19 cellular contexts compared by ENCODE assay signal in genomic region chr3:128577711-128578110, GRCh38.
DNase-seq lines count a peak whose midpoint lies in the region; ATAC-seq lines count a peak whose summit lies in the region.
"Had no signal": no experiment of that assay in that cellular context is flagged by ENCODE, and none has a peak within 500 bp of the region (broad histone marks: within the 10 kb centered on the region; RNA-seq: fewer than 3 reads in every experiment).

No MANE protein-coding gene starts in this region.

- H3K4me1 Mint-ChIP-seq in activated T-helper 17 cell treated with anti-CD3 and anti-CD28 coated beads, Interleukin-2, amount 50 U/mL, for 72 hours, result peaks cover 11% of the 10 kb centered on the region

- no peak overlapping the region for H3K4me3 ChIP-seq in H7 (ENCODE audit: insufficient read depth, low read depth, low read length)
- H3K4me3 ChIP-seq: SJSA1 had no signal

- peak; percentile 70 for DNase-seq in H7
- DNase-seq in astrocyte of the hippocampus (ENCODE audit: low read depth, low spot score), result peak; percentile 24
- peak; percentile 79 for DNase-seq in islet precursor cell
- DNase-seq in retina, result peak; percentile 56
- DNase-seq: BE2C, DMS53, GF-D8, HCEC 1CT, KG1, NCI-H1105 treated with DMSO at 0.1 percent for 48 hours, NCI-H2029 treated with DMSO at 0.1 percent for 48 hours, NCI-H2171 treated with DMSO at 0.1 percent for 48 hours, NCI-H524 treated with DMSO at 0.1 percent for 48 hours, OCI-M1, T-helper 1 cell had no signal

- peaks cover 11% of the 10 kb centered on the region for H3K27me3 Mint-ChIP-seq in activated T-helper 17 cell treated with anti-CD3 and anti-CD28 coated beads, Interleukin-2, amount 50 U/mL, for 72 hours

- H3K36me3 ChIP-seq in H7 (replicated peaks; ENCODE audit: control insufficient read depth, insufficient read depth, low read length), result no peaks in the 10 kb centered on the region
- H3K36me3 ChIP-seq: BE2C, SJSA1 had no signal

- no peaks in the 10 kb centered on the region for H3K9me3 Mint-ChIP-seq in activated T-helper 17 cell treated with anti-CD3 and anti-CD28 coated beads, Interleukin-2, amount 50 U/mL, for 72 hours

- H3K36me3 Mint-ChIP-seq in activated T-helper 17 cell treated with anti-CD3 and anti-CD28 coated beads, Interleukin-2, amount 50 U/mL, for 72 hours (ENCODE audit: low read depth), result no peaks in the 10 kb centered on the region

- no peak overlapping the region for H3K27ac Mint-ChIP-seq in activated T-helper 17 cell treated with anti-CD3 and anti-CD28 coated beads, Interleukin-2, amount 50 U/mL, for 72 hours

- no peak overlapping the region for H3K4me3 Mint-ChIP-seq in activated T-helper 17 cell treated with anti-CD3 and anti-CD28 coated beads, Interleukin-2, amount 50 U/mL, for 72 hours

- no peak for ATAC-seq in GM19455 (IDR thresholded peaks at IDR 0.05; ENCODE audit: unreplicated experiment)
- no peak for ATAC-seq in activated T-helper 17 cell treated with anti-CD3 and anti-CD28 coated beads, Interleukin-2, amount 50 U/mL, for 72 hours (replicated peaks)
- ATAC-seq in GM21786 (IDR thresholded peaks at IDR 0.05; ENCODE audit: unreplicated experiment), result no peak

- H3K27me3 ChIP-seq in H7 (ENCODE audit: control insufficient read depth, insufficient read depth, low read length), result no peaks in the 10 kb centered on the region
- H3K27me3 ChIP-seq: BE2C, SJSA1 had no signal

Comparison
In these comparisons a context has a peak if more than half of its experiments do, and no peak if none do; other contexts are left out.
1. DNase-seq: peak in every context shown above with its lines; median percentile 79 in islet precursor cell; 70 in H7; 56 in retina; 24 in astrocyte of the hippocampus.